ENCODE assay signal across 14 cellular contexts in genomic region chr7:50270531-50271018, GRCh38. TPM values are rescaled to one million over a fixed set of nuclear protein-coding genes. Genes with fewer than 3 reads are reported as not detected.
DNase-seq lines count a peak whose midpoint lies in the region; ATAC-seq and TF ChIP-seq lines count a peak whose summit lies in the region.
"Had no signal": no experiment of that assay in that cellular context is flagged by ENCODE, and none has a peak within 500 bp of the region (broad histone marks: within the 10 kb centered on the region; RNA-seq: fewer than 3 reads in every experiment).

No MANE protein-coding gene starts in this region.

- H3K27me3 Mint-ChIP-seq in activated B cell treated with CpG ODN at 0.5 μM for 24 hours: no peaks in the 10 kb centered on the region

- peak overlapping the region; percentile 13 for H3K4me3 Mint-ChIP-seq in activated B cell treated with CpG ODN at 0.5 μM for 24 hours

- H3K27ac Mint-ChIP-seq in activated B cell treated with CpG ODN at 0.5 μM for 24 hours: peak overlapping the region; percentile 77

- intact Hi-C loops in activated B cell treated with CpG ODN at 0.5 μM for 24 hours (cut with micrococcal nuclease): loop anchor here (5.0 kb wide), 1 partner anchor 37 kb away; no protein-coding TSS in a partner anchor

- H3K4me1 Mint-ChIP-seq in activated B cell treated with CpG ODN at 0.5 μM for 24 hours: peaks cover 99% of the 10 kb centered on the region

- H3K4me3 ChIP-seq in BLaER1 treated with 17β-estradiol and CSF1 and Interleukin-3, amounts not matched to agents 10 nM and 100 nM: no peak overlapping the region
- no peak overlapping the region for H3K4me3 ChIP-seq in tibial nerve
- H3K4me3 ChIP-seq: left ventricle myocardium inferior had no signal

- H3K36me3 Mint-ChIP-seq in activated B cell treated with CpG ODN at 0.5 μM for 24 hours (ENCODE audit: low read depth): no peaks in the 10 kb centered on the region

- H3K4me2 ChIP-seq in BLaER1 treated with 17β-estradiol and CSF1 and Interleukin-3, amounts not matched to agents 10 nM and 100 nM: peak overlapping the region; percentile 29 to 99 (median 96); a peak in 19 of 22 replicates

- DNase-seq in activated B cell treated with CpG ODN at 0.5 μM for 24 hours (no peak), kidney glomerular epithelial cell (lab: John Stamatoyannopoulos, UW) (no peak), DMS53 (lab: John Stamatoyannopoulos, UW) (no peak), tibial nerve (ENCODE audit: low spot score in 2 of 2) (no peak), T1000 (lab: John Stamatoyannopoulos, UW) (no peak)
- DNase-seq: activated CD8-positive, alpha-beta memory T cell treated with anti-CD3 and anti-CD28 coated beads, Interleukin-2, amount 50 U/mL, for 4 hours; left ventricle myocardium inferior; NCI-H82 had no signal

- TF ChIP-seq EP300 in tibial nerve (IDR thresholded peaks at IDR 0.05): no peak

- H3K9me3 Mint-ChIP-seq in activated B cell treated with CpG ODN at 0.5 μM for 24 hours: peaks cover 3% of the 10 kb centered on the region

- 0 out of 22 replicates have a peak overlapping the region, but pooled peaks of 1 of the 11 experiments have one; percentile 7 for H3K9ac ChIP-seq in BLaER1 treated with 17β-estradiol and CSF1 and Interleukin-3, amounts not matched to agents 10 nM and 100 nM
- H3K9ac ChIP-seq: parathyroid adenoma had no signal

- no peaks in the 10 kb centered on the region for H3K36me3 ChIP-seq in BLaER1 treated with 17β-estradiol and CSF1 and Interleukin-3, amounts not matched to agents 10 nM and 100 nM
- H3K36me3 ChIP-seq in tibial nerve: no peaks in the 10 kb centered on the region
- H3K36me3 ChIP-seq: left ventricle myocardium inferior had no signal

- no peaks in the 10 kb centered on the region for H3K27me3 ChIP-seq in BLaER1 treated with 17β-estradiol and CSF1 and Interleukin-3, amounts not matched to agents 10 nM and 100 nM
- no peaks in the 10 kb centered on the region for H3K27me3 ChIP-seq in tibial nerve

- H3K27ac ChIP-seq in BLaER1 treated with 17β-estradiol and CSF1 and Interleukin-3, amounts not matched to agents 10 nM and 100 nM: peak overlapping the region in 8 of 11 experiments; percentile 8 to 80 (median 44); a peak in 13 of 22 replicates
- no peak overlapping the region for H3K27ac ChIP-seq in tibial nerve
- H3K27ac ChIP-seq: left ventricle myocardium inferior, parathyroid adenoma had no signal

- peaks cover 0 to 10% (median 8%) of the 10 kb centered on the region in 11 experiments; a peak in 14 of 22 replicates for H3K9me3 ChIP-seq in BLaER1 treated with 17β-estradiol and CSF1 and Interleukin-3, amounts not matched to agents 10 nM and 100 nM (replicated peaks in 1 of 11)
- no peaks in the 10 kb centered on the region for H3K9me3 ChIP-seq in tibial nerve
- H3K9me3 ChIP-seq: left ventricle myocardium inferior had no signal

- peaks cover 72 to 100% (median 96%) of the 10 kb centered on the region in 10 experiments for H3K4me1 ChIP-seq in BLaER1 treated with 17β-estradiol and CSF1 and Interleukin-3, amounts not matched to agents 10 nM and 100 nM
- peaks cover 0 to 27% (median 0%) of the 10 kb centered on the region in 4 donors for H3K4me1 ChIP-seq in tibial nerve
- H3K4me1 ChIP-seq: left ventricle myocardium inferior, parathyroid adenoma had no signal

- 78 to 80% methylated on average over 5 of the region's 5 CpGs for WGBS in tibial nerve, 2 donors

- no peaks in the 10 kb centered on the region for H4K20me1 ChIP-seq in BLaER1 treated with 17β-estradiol and CSF1 and Interleukin-3, amounts not matched to agents 10 nM and 100 nM

- peak; percentile 24 for ATAC-seq in GM18867 (IDR thresholded peaks at IDR 0.05; ENCODE audit: unreplicated experiment)
- peak; percentile 30 for ATAC-seq in HG02798 (IDR thresholded peaks at IDR 0.05; ENCODE audit: poor library complexity, unreplicated experiment)
- ATAC-seq in activated B cell treated with CpG ODN at 0.5 μM for 24 hours (ENCODE audit: low read depth): peak; percentile 9

- no peak for TF ChIP-seq POLR2A in tibial nerve (IDR thresholded peaks at IDR 0.05)

- CTCF ChIA-PET in activated B cell treated with CpG ODN at 0.5 μM for 24 hours (lab: Charles Lee): interaction anchor here (0.8 kb wide), 1 partner anchor 40 kb away, joined by 3 read pairs; no protein-coding TSS in a partner anchor

- POLR2A ChIA-PET in activated B cell treated with CpG ODN at 0.5 μM for 24 hours (lab: Charles Lee): interaction anchor here (1.2 to 15.2 kb wide), 6 partner anchors 12 to 80 kb away, joined by 3 to 257 read pairs (median 6); partner anchors contain the start of gene IKZF1

- TF ChIP-seq CTCF in activated B cell treated with CpG ODN at 0.5 μM for 24 hours (IDR thresholded peaks at IDR 0.05) (no peak), tibial nerve (IDR thresholded peaks at IDR 0.05) (no peak)

RNA-seq across cellular contexts. Expression of gene IKZF1, which starts 33.9 kb away (rescaled TPM):
- total RNA-seq in activated B cell treated with CpG ODN at 0.5 μM for 24 hours: 301 and 325 TPM in 2 replicates
- total RNA-seq in tibial nerve: 10 to 100 TPM in 3 of 4 donors, 1 to 10 TPM in 1; 9.6 to 32.1 (median 20.7) TPM
- total RNA-seq: fibroblast of villous mesenchyme, LHCN-M2 had no signal

Comparison
In these comparisons a context has a peak if more than half of its experiments do, and no peak if none do; other contexts are left out.
1. H3K27ac ChIP-seq: peak in BLaER1 treated with 17β-estradiol and CSF1 and Interleukin-3, amounts not matched to agents 10 nM and 100 nM (8 of 11); none in tibial nerve (0 of 4).
2. Peak in every context shown above with its lines, with median percentiles within 50 percentile points of each other: ATAC-seq.